In the genomic region with DNA sequence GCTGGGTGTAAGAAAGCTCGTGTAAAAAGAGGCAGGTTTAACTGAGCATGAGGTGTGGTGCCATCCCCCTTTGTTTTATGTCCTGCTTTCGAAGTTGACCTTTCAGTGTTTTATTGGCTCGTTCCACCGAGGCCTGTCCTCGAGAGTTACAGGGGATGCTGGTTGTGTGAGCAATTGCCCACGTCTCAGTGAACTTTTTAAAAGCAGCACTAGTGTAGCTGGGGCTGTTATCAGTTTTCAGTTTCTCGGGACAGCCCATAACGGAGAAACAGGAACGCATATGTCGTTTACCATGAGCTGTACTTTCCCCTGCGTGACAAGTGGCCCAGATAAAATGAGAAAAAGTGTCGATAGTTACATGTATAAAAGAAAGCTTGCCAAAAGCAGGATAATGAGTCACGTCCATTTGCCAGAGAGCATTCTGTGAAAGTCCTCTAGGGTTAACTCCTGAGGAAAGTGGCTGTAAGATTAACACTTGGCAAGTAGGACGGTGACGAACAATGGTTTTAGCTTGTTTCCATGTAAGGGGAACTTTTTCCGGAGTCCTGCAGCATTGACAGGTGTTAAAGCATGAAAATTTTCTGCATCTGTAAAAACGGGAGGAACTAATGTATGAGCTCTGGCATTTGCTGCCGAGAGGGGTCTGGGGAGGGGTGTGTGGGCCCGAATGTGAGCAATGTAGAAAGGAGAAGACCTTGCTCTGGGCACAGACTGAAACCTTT, we compare ENCODE assay signal across 1 cellular context.
A peak's percentile ranks its signal among the peaks of the same experiment; 100 is the strongest.
TF ChIP-seq lines count a peak whose summit lies in the region.

No MANE protein-coding gene starts in this region.

TF ChIP-seq in K562, 482 proteins besides CTCF, POLR2A, EP300 and RAD21 (continues in another document):
- peak; percentile 86 for TF ChIP-seq L3MBTL2 (IDR thresholded peaks at IDR 0.05)
- no peak for TF ChIP-seq FOXJ3 (CRISPR knock-in tag; IDR thresholded peaks at IDR 0.05)
- TF ChIP-seq XRCC3 (IDR thresholded peaks at IDR 0.05) = no peak
- no peak for TF ChIP-seq GTF2F1 (IDR thresholded peaks at IDR 0.05; ENCODE audit: low read depth, low read length)
- TF ChIP-seq, protein P1, sequence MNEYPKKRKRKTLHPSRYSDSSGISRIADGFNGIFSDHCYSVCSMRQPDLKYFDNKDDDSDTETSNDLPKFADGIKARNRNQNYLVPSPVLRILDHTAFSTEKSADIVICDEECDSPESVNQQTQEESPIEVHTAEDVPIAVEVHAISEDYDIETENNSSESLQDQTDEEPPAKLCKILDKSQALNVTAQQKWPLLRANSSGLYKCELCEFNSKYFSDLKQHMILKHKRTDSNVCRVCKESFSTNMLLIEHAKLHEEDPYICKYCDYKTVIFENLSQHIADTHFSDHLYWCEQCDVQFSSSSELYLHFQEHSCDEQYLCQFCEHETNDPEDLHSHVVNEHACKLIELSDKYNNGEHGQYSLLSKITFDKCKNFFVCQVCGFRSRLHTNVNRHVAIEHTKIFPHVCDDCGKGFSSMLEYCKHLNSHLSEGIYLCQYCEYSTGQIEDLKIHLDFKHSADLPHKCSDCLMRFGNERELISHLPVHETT (CRISPR knock-in tag; conservative IDR thresholded peaks at IDR 0.05 in 1 of 2, IDR thresholded peaks at IDR 0.05 in 1 of 2) = 0 out of 4 replicates have a peak, but pooled peaks of 1 of the 2 experiments have one; percentile 18
- no peak for TF ChIP-seq TARDBP (IDR thresholded peaks at IDR 0.05)
- TF ChIP-seq, protein P2, sequence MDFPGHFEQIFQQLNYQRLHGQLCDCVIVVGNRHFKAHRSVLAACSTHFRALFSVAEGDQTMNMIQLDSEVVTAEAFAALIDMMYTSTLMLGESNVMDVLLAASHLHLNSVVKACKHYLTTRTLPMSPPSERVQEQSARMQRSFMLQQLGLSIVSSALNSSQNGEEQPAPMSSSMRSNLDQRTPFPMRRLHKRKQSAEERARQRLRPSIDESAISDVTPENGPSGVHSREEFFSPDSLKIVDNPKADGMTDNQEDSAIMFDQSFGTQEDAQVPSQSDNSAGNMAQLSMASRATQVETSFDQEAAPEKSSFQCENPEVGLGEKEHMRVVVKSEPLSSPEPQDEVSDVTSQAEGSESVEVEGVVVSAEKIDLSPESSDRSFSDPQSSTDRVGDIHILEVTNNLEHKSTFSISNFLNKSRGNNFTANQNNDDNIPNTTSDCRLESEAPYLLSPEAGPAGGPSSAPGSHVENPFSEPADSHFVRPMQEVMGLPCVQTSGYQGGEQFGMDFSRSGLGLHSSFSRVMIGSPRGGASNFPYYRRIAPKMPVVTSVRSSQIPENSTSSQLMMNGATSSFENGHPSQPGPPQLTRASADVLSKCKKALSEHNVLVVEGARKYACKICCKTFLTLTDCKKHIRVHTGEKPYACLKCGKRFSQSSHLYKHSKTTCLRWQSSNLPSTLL (IDR thresholded peaks at IDR 0.05) = no peak
- TF ChIP-seq, protein P3, sequence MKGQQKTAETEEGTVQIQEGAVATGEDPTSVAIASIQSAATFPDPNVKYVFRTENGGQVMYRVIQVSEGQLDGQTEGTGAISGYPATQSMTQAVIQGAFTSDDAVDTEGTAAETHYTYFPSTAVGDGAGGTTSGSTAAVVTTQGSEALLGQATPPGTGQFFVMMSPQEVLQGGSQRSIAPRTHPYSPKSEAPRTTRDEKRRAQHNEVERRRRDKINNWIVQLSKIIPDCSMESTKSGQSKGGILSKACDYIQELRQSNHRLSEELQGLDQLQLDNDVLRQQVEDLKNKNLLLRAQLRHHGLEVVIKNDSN (CRISPR knock-in tag; IDR thresholded peaks at IDR 0.05) = no peak
- TF ChIP-seq ELF1 (tag; IDR thresholded peaks at IDR 0.05) = no peak
- TF ChIP-seq, protein P4, sequence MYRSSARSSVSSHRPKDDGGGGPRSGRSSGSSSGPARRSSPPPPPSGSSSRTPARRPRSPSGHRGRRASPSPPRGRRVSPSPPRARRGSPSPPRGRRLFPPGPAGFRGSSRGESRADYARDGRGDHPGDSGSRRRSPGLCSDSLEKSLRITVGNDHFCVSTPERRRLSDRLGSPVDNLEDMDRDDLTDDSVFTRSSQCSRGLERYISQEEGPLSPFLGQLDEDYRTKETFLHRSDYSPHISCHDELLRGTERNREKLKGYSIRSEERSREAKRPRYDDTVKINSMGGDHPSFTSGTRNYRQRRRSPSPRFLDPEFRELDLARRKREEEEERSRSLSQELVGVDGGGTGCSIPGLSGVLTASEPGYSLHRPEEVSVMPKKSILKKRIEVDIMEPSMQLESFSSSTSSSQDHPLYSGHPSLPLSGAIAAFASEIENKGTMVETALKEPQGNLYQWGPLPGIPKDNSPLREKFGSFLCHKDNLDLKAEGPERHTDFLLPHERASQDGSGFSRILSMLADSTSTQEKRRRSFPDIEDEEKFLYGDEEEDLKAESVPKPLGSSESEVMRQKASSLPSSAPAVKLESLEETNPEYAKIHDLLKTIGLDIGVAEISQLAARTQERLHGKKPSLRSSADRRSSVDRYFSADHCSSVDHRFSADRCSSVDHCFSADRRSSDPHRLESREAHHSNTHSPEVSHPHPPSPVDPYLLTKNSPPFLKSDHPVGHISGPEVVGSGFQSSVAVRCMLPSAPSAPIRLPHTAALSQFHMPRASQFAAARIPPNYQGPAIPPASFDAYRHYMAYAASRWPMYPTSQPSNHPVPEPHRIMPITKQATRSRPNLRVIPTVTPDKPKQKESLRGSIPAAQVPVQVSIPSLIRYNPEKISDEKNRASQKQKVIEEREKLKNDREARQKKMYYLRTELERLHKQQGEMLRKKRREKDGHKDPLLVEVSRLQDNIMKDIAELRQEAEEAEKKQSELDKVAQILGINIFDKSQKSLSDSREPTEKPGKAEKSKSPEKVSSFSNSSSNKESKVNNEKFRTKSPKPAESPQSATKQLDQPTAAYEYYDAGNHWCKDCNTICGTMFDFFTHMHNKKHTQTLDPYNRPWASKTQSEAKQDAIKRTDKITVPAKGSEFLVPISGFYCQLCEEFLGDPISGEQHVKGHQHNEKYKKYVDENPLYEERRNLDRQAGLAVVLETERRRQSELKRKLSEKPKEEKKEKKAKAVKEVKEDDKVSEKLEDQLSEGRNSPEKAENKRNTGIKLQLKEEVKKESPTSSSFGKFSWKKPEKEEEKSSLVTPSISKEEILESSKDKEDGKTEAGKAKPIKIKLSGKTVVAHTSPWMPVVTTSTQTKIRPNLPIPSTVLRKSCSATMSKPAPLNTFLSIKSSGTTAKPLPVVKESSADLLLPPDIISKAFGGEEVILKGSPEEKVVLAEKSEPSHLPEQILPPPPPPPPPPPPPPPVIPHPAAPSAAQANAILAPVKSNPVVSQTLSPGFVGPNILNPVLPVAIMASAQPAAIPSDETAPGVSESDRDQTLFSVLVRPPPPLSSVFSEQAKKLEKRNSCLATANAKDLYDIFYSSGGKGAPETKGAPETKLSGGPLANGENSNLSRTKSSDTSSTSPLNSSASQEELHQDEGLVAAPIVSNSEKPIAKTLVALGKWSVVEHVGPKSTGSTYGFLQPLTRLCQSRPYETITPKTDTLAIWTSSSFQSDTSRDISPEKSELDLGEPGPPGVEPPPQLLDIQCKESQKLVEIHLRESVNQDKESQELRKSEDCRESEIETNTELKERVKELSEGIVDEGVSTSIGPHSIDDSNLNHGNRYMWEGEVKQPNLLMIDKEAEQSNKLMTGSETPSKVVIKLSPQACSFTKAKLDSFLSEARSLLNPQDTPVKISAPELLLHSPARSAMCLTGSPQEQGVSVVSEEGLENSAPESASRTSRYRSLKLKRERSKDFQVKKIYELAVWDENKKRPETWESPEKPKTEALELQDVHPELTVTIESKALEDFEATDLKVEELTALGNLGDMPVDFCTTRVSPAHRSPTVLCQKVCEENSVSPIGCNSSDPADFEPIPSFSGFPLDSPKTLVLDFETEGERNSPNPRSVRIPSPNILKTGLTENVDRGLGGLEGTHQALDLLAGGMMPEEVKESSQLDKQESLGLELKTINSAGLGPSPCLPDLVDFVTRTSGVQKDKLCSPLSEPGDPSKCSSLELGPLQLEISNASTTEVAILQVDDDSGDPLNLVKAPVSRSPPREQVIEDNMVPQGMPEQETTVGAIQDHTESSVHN (IDR thresholded peaks at IDR 0.05; ENCODE audit: borderline replicate concordance in 1 of 2, low read depth in 1 of 2) = no peak
- peak; percentile 54 for TF ChIP-seq KDM5B (IDR thresholded peaks at IDR 0.05; ENCODE audit: insufficient replicate concordance, low read depth, low read length)
- TF ChIP-seq JUND (IDR thresholded peaks at IDR 0.05; ENCODE audit: borderline replicate concordance, low read depth, low read length) = no peak; the same call in 1 of the 2 replicates
- peak; percentile 38; the same call in 1 of the 3 replicates for TF ChIP-seq JUND (tag; IDR thresholded peaks at IDR 0.05; ENCODE audit: borderline replicate concordance, low read depth, low read length)
- no peak for TF ChIP-seq RHOXF2B (CRISPR knock-in tag; conservative IDR thresholded peaks at IDR 0.05)
- TF ChIP-seq TRIM28 (IDR thresholded peaks at IDR 0.05) = 0 out of 2 replicates have a peak, but pooled peaks have one; percentile 16
- TF ChIP-seq GATAD2A (IDR thresholded peaks at IDR 0.05) = 0 out of 2 replicates have a peak, but pooled peaks have one; percentile 53
- TF ChIP-seq, protein P5, sequence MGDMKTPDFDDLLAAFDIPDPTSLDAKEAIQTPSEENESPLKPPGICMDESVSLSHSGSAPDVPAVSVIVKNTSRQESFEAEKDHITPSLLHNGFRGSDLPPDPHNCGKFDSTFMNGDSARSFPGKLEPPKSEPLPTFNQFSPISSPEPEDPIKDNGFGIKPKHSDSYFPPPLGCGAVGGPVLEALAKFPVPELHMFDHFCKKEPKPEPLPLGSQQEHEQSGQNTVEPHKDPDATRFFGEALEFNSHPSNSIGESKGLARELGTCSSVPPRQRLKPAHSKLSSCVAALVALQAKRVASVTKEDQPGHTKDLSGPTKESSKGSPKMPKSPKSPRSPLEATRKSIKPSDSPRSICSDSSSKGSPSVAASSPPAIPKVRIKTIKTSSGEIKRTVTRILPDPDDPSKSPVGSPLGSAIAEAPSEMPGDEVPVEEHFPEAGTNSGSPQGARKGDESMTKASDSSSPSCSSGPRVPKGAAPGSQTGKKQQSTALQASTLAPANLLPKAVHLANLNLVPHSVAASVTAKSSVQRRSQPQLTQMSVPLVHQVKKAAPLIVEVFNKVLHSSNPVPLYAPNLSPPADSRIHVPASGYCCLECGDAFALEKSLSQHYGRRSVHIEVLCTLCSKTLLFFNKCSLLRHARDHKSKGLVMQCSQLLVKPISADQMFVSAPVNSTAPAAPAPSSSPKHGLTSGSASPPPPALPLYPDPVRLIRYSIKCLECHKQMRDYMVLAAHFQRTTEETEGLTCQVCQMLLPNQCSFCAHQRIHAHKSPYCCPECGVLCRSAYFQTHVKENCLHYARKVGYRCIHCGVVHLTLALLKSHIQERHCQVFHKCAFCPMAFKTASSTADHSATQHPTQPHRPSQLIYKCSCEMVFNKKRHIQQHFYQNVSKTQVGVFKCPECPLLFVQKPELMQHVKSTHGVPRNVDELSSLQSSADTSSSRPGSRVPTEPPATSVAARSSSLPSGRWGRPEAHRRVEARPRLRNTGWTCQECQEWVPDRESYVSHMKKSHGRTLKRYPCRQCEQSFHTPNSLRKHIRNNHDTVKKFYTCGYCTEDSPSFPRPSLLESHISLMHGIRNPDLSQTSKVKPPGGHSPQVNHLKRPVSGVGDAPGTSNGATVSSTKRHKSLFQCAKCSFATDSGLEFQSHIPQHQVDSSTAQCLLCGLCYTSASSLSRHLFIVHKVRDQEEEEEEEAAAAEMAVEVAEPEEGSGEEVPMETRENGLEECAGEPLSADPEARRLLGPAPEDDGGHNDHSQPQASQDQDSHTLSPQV (IDR thresholded peaks at IDR 0.05) = peak; percentile 87
- TF ChIP-seq, protein P6, sequence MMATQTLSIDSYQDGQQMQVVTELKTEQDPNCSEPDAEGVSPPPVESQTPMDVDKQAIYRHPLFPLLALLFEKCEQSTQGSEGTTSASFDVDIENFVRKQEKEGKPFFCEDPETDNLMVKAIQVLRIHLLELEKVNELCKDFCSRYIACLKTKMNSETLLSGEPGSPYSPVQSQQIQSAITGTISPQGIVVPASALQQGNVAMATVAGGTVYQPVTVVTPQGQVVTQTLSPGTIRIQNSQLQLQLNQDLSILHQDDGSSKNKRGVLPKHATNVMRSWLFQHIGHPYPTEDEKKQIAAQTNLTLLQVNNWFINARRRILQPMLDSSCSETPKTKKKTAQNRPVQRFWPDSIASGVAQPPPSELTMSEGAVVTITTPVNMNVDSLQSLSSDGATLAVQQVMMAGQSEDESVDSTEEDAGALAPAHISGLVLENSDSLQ (IDR thresholded peaks at IDR 0.05) = 0 out of 2 replicates have a peak, but pooled peaks have one; percentile 4
- no peak for TF ChIP-seq HDAC3 (IDR thresholded peaks at IDR 0.05; ENCODE audit: borderline replicate concordance, partially characterized antibody)
- TF ChIP-seq, protein P7, sequence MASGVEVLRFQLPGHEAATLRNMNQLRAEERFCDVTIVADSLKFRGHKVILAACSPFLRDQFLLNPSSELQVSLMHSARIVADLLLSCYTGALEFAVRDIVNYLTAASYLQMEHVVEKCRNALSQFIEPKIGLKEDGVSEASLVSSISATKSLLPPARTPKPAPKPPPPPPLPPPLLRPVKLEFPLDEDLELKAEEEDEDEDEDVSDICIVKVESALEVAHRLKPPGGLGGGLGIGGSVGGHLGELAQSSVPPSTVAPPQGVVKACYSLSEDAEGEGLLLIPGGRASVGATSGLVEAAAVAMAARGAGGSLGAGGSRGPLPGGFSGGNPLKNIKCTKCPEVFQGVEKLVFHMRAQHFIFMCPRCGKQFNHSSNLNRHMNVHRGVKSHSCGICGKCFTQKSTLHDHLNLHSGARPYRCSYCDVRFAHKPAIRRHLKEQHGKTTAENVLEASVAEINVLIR (CRISPR knock-in tag; IDR thresholded peaks at IDR 0.05) = no peak
- TF ChIP-seq ZNF274 (IDR thresholded peaks at IDR 0.05; ENCODE audit: borderline replicate concordance, low read depth, low read length) = no peak
- peak; percentile 11 for TF ChIP-seq MEIS2 (IDR thresholded peaks at IDR 0.05; ENCODE audit: partially characterized antibody)
- TF ChIP-seq ZNF311 (CRISPR knock-in tag; IDR thresholded peaks at IDR 0.05) = no peak
- peak; percentile 94 for TF ChIP-seq ZNF589 (CRISPR knock-in tag; IDR thresholded peaks at IDR 0.05; ENCODE audit: low read depth)
- TF ChIP-seq, protein P8, sequence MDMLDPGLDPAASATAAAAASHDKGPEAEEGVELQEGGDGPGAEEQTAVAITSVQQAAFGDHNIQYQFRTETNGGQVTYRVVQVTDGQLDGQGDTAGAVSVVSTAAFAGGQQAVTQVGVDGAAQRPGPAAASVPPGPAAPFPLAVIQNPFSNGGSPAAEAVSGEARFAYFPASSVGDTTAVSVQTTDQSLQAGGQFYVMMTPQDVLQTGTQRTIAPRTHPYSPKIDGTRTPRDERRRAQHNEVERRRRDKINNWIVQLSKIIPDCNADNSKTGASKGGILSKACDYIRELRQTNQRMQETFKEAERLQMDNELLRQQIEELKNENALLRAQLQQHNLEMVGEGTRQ (CRISPR knock-in tag; IDR thresholded peaks at IDR 0.05) = no peak
- TF ChIP-seq NCOA4 (IDR thresholded peaks at IDR 0.05; ENCODE audit: partially characterized antibody) = no peak
- TF ChIP-seq U2AF2 (optimal IDR thresholded peaks at IDR 0.05; ENCODE audit: low read depth, low read length) = no peak
- TF ChIP-seq ZFX (CRISPR knock-in tag; IDR thresholded peaks at IDR 0.05) = peak; percentile 37; the same call in 1 of the 2 replicates
- TF ChIP-seq ZNF384 (IDR thresholded peaks at IDR 0.05; ENCODE audit: low read depth, low read length) = no peak
- TF ChIP-seq ZBTB7A (IDR thresholded peaks at IDR 0.05; ENCODE audit: borderline replicate concordance, control insufficient read depth, low read depth, low read length) = no peak
- TF ChIP-seq HNRNPL (IDR thresholded peaks at IDR 0.05; ENCODE audit: low read depth, low read length) = no peak
- no peak for TF ChIP-seq KLF13 (tag; IDR thresholded peaks at IDR 0.05; ENCODE audit: borderline replicate concordance, low read depth)
- no peak for TF ChIP-seq NR4A1 (CRISPR knock-in tag; IDR thresholded peaks at IDR 0.05)
- TF ChIP-seq NR4A1 (tag; IDR thresholded peaks at IDR 0.05) = peak; percentile 66; the same call in 1 of the 2 replicates
- TF ChIP-seq ZNF121 (CRISPR knock-in tag; conservative IDR thresholded peaks at IDR 0.05) = no peak
